8 cellular contexts compared by ENCODE assay signal in the genomic region with DNA sequence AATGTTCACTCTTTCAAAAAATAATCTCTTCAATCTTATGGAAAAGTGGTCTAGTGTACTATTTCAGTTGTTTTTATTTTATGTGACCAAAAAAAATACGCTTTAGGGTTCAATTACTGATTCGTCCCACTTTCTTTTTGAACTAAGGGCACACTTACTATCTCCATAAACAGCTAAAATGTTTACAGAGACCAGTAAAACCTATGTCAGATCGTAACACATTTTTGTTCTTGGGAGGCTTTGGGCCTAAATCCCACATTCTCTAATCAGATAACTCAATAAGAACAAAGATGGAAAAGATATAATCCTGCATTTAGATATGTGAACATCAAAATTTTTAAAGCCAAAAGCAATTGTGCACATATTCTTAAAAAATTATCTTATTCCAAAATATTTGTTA. TPM values are rescaled to one million over a fixed set of nuclear protein-coding genes. Genes with fewer than 3 reads are reported as not detected.
DNase-seq lines count a peak whose midpoint lies in the region; ATAC-seq, FAIRE-seq and TF ChIP-seq lines count a peak whose summit lies in the region.

No MANE protein-coding gene starts in this region.

- no peak for TF ChIP-seq EP300 in H1 (IDR thresholded peaks at IDR 0.05; ENCODE audit: borderline replicate concordance in 1 of 2, low read depth in 2 of 2, low read length in 2 of 2)
- TF ChIP-seq EP300 in ovary (IDR thresholded peaks at IDR 0.05): no peak

- intact Hi-C loops in ovary (cut with DNase I): loop anchor here in 1 of 4 donors (5.0 kb wide), 1 partner anchor 71 kb away; a partner anchor contains a TSS

- H3K4me1 Mint-ChIP-seq in CD8-positive, alpha-beta memory T cell: peaks cover 36 to 43% (median 39%) of the 10 kb centered on the region in 3 donors

- FAIRE-seq in H1 (lab: Jason Lieb, UNC): no peak

- H3K23ac ChIP-seq in H1 (ENCODE audit: insufficient read length): no peak overlapping the region

- H2BK12ac ChIP-seq in H1 (ENCODE audit: low read depth, low read length): no peak overlapping the region

- TF ChIP-seq CTCF in LNCaP clone FGC (IDR thresholded peaks at IDR 0.05; ENCODE audit: control insufficient read depth, extremely low read depth, insufficient read depth): no peak
- no peak for TF ChIP-seq CTCF in H1 (IDR thresholded peaks at IDR 0.05; ENCODE audit: control extremely low read depth in 1 of 3, insufficient read depth in 1 of 3, low read depth in 1 of 3, low read length in 3 of 3)
- no peak for TF ChIP-seq CTCF in ovary (IDR thresholded peaks at IDR 0.05)

- no peak overlapping the region for H3K4ac ChIP-seq in H1 (replicated peaks; ENCODE audit: insufficient read length, low read depth, low read length)

- no peak overlapping the region for H3K14ac ChIP-seq in H1 (ENCODE audit: insufficient read length)

- H2BK5ac ChIP-seq in H1 (ENCODE audit: low read depth, low read length): no peak overlapping the region

- H3K27me3 Mint-ChIP-seq in CD8-positive, alpha-beta memory T cell: no peaks in the 10 kb centered on the region

- H3K9me3 ChIP-seq in CD8-positive, alpha-beta memory T cell (ENCODE audit: low read length): no peaks in the 10 kb centered on the region
- no peaks in the 10 kb centered on the region for H3K9me3 ChIP-seq in H1 (ENCODE audit: insufficient read depth in 2 of 2, low read depth in 1 of 2, low read length in 1 of 2)
- H3K9me3 ChIP-seq in ovary: no peaks in the 10 kb centered on the region

- 63% methylated on average over 3 of the region's 3 CpGs; no CpG with 5 or more reads in 1 of the 2 experiments for WGBS in H1 (ENCODE audit: extremely low coverage in 1 of 2, insufficient coverage in 1 of 2, insufficient read length in 1 of 2, insufficient replicate concordance in 2 of 2, low coverage in 1 of 2, low lambda C conversion rate in 2 of 2, missing lambda C conversion rate in 1 of 2), 2 experiments
- WGBS in ovary, 3 donors: 5 to 6% (median 5%) methylated on average over 3 of the region's 3 CpGs

- peaks cover 2% of the 10 kb centered on the region for H3K23me2 ChIP-seq in H1 (ENCODE audit: low read depth, low read length)

- H3K27ac ChIP-seq in CD8-positive, alpha-beta memory T cell (ENCODE audit: low read depth, low read length): peak overlapping the region; percentile 89
- H3K27ac ChIP-seq in H1 (ENCODE audit: low read depth, low read length): no peak overlapping the region
- H3K27ac ChIP-seq in ovary: no peak overlapping the region

- H2BK120ac ChIP-seq in H1 (replicated peaks; ENCODE audit: low read depth, low read length): no peak overlapping the region

- H3K27me3 ChIP-seq in CD8-positive, alpha-beta memory T cell (ENCODE audit: insufficient read depth, low read length, poor library complexity, severe bottlenecking): no peaks in the 10 kb centered on the region
- H3K27me3 ChIP-seq in H1 (replicated peaks in 1 of 4; ENCODE audit: control insufficient read depth in 3 of 4, extremely low read depth in 1 of 4, insufficient read depth in 3 of 4, low read length in 3 of 4) (no peaks in the 10 kb centered on the region), ovary (no peaks in the 10 kb centered on the region)

- peaks cover 0 to 62% of the 10 kb centered on the region in 2 experiments; a peak in 2 of 4 replicates for H3K79me2 ChIP-seq in H1 (ENCODE audit: control insufficient read depth in 1 of 2, insufficient read depth in 2 of 2, low read length in 2 of 2)

- peak overlapping the region in 1 of 4 experiments; percentile 49; a peak in 1 of 7 replicates for H3K9ac ChIP-seq in H1 (replicated peaks in 1 of 4; ENCODE audit: extremely low read depth in 1 of 4, low read depth in 3 of 4, low read length in 3 of 4)

- TF ChIP-seq POLR2A in H1 (IDR thresholded peaks at IDR 0.05; ENCODE audit: control extremely low read depth in 1 of 2, low read depth in 2 of 2, low read length in 2 of 2): no peak
- no peak for TF ChIP-seq POLR2A in ovary (IDR thresholded peaks at IDR 0.05)

- H4K8ac ChIP-seq in H1 (ENCODE audit: extremely low read depth, insufficient read depth, low read length): no peak overlapping the region

- H3K36me3 Mint-ChIP-seq in CD8-positive, alpha-beta memory T cell: peaks cover 0 to 14% (median 3%) of the 10 kb centered on the region in 3 donors

- H3K4me3 ChIP-seq in CD8-positive, alpha-beta memory T cell (ENCODE audit: low read length): peak overlapping the region; percentile 92
- H3K4me3 ChIP-seq in LNCaP clone FGC (ENCODE audit: low read depth, low read length): peak overlapping the region; percentile 60
- H3K4me3 ChIP-seq in H1 (ENCODE audit: extremely low read depth in 1 of 4, insufficient read depth in 2 of 4, low read depth in 3 of 4, low read length in 4 of 4): peak overlapping the region; percentile 5 to 87 (median 71); a peak in 7 of 8 replicates
- peak overlapping the region; percentile 73 for H3K4me3 ChIP-seq in ovary

- H4K20me1 ChIP-seq in H1 (replicated peaks in 1 of 2; ENCODE audit: control insufficient read depth in 1 of 2, insufficient read depth in 2 of 2, low read length in 2 of 2): no peaks in the 10 kb centered on the region

- no peaks in the 10 kb centered on the region for H3K9me3 Mint-ChIP-seq in CD8-positive, alpha-beta memory T cell

- no peak for ATAC-seq in HG03095 (IDR thresholded peaks at IDR 0.05; ENCODE audit: unreplicated experiment)

- H2AFZ ChIP-seq in H1 (ENCODE audit: low read length): no peak overlapping the region

- no peak overlapping the region for H4K91ac ChIP-seq in H1 (replicated peaks; ENCODE audit: insufficient read length, low read length)

- H4K5ac ChIP-seq in H1 (ENCODE audit: insufficient read length, low read depth, low read length): no peak overlapping the region

- peaks cover 36% of the 10 kb centered on the region for H3K4me1 ChIP-seq in CD8-positive, alpha-beta memory T cell (ENCODE audit: insufficient read depth, low read length)
- H3K4me1 ChIP-seq in H1 (replicated peaks in 1 of 4; ENCODE audit: control insufficient read depth in 3 of 4, insufficient read depth in 4 of 4, low read length in 3 of 4) (peaks cover 0 to 6% (median 5%) of the 10 kb centered on the region in 4 experiments; a peak in 3 of 7 replicates), ovary (ENCODE audit: insufficient read depth) (peaks cover 1% of the 10 kb centered on the region)

- no peaks in the 10 kb centered on the region for H3K79me1 ChIP-seq in H1 (ENCODE audit: low read depth, low read length)

- H3K4me3 Mint-ChIP-seq in CD8-positive, alpha-beta memory T cell: peak overlapping the region in 2 of 7 donors; percentile 87 to 88

- H2AK5ac ChIP-seq in H1 (ENCODE audit: low read depth, low read length): no peak overlapping the region

- H2BK20ac ChIP-seq in H1 (ENCODE audit: low read length): no peak overlapping the region

- H3K56ac ChIP-seq in H1 (replicated peaks; ENCODE audit: insufficient read length, low read depth, low read length): no peak overlapping the region

- CTCF ChIA-PET in CD8-positive, alpha-beta memory T cell (lab: Charles Lee): interaction anchor here (1.2 to 3.4 kb wide), 8 partner anchors 8 to 69 kb away, joined by 3 to 10 read pairs (median 6); a partner anchor contains a TSS
- CTCF ChIA-PET in H1 (lab: Charles Lee; ENCODE audit: partially characterized antibody): interaction anchor here (0.7 kb wide), 1 partner anchor 732 kb away, joined by 5 read pairs; no protein-coding TSS in a partner anchor

- no peak for DNase-seq in CD8-positive, alpha-beta memory T cell
- DNase-seq in LNCaP clone FGC (ENCODE audit: low read depth) (no peak), H1 (ENCODE audit: low read depth in 1 of 2, low spot score in 2 of 2) (no peak), ovary (no peak), hepatic stellate cell (ENCODE audit: low spot score) (no peak), SIG-M5 treated with dmso at 0.1 percent for 504 hours (lab: John Stamatoyannopoulos, UW; ENCODE audit: unreplicated experiment) (no peak), NCI-H226 (no peak)

- no peak overlapping the region for H2BK15ac ChIP-seq in H1 (ENCODE audit: low read length)

- peak overlapping the region in 7 of 8 donors; percentile 15 to 89 (median 85) for H3K27ac Mint-ChIP-seq in CD8-positive, alpha-beta memory T cell

- no peak overlapping the region for H3K18ac ChIP-seq in H1 (ENCODE audit: extremely low read depth, low read length)

- no peak for TF ChIP-seq RAD21 in H1 (IDR thresholded peaks at IDR 0.05 in 1 of 2, conservative IDR thresholded peaks at IDR 0.05 in 1 of 2; ENCODE audit: low read depth in 2 of 2, low read length in 2 of 2)

- POLR2A ChIA-PET in CD8-positive, alpha-beta memory T cell (lab: Charles Lee): interaction anchor here (0.6 to 4.9 kb wide), 3 partner anchors 63 to 83 kb away, joined by 3 to 39 read pairs (median 3); a partner anchor contains a TSS
- POLR2A ChIA-PET in H1 (lab: Charles Lee; ENCODE audit: partially characterized antibody): no interaction called here

- H3K4me2 ChIP-seq in H1 (ENCODE audit: insufficient read depth in 1 of 2, low read depth in 2 of 2, low read length in 2 of 2): peak overlapping the region; percentile 86 to 96

- H3K36me3 ChIP-seq in CD8-positive, alpha-beta memory T cell (ENCODE audit: insufficient read depth, low read length): peaks cover 4% of the 10 kb centered on the region
- H3K36me3 ChIP-seq in H1 (ENCODE audit: control insufficient read depth in 2 of 4, insufficient read depth in 4 of 4, low read length in 3 of 4) (no peaks in the 10 kb centered on the region), ovary (no peaks in the 10 kb centered on the region)

TF ChIP-seq in H1, 55 proteins besides CTCF, POLR2A, EP300 and RAD21 (continues in another document):
- TF ChIP-seq GABPA (IDR thresholded peaks at IDR 0.05; ENCODE audit: borderline replicate concordance, insufficient read depth, low read length): no peak
- no peak for TF ChIP-seq CTBP2 (IDR thresholded peaks at IDR 0.05; ENCODE audit: borderline replicate concordance, insufficient read depth, insufficient read length, low read length)
- no peak for TF ChIP-seq RBBP5 (IDR thresholded peaks at IDR 0.05; ENCODE audit: borderline replicate concordance, low read depth, low read length)
- TF ChIP-seq SRF (IDR thresholded peaks at IDR 0.05; ENCODE audit: low read depth, low read length): no peak
- no peak for TF ChIP-seq HDAC2 (IDR thresholded peaks at IDR 0.05; ENCODE audit: borderline replicate concordance in 1 of 2, low read depth in 2 of 2, low read length in 2 of 2)

RNA-seq across cellular contexts. Expression of a gene that starts 29.8 kb away (rescaled TPM):
- total RNA-seq in CD8-positive, alpha-beta memory T cell: 10 to 100 TPM; 40.9 to 41.3 TPM
- polyA plus RNA-seq in CD8-positive, alpha-beta memory T cell: 45.3 TPM
- total RNA-seq in H1 (2021; fragmentation: NEBNext Ultra II Directional; extraction: Animal tissue kit (Norgen Biotek cat#: 25700)): 21.7 and 23.7 TPM in 2 replicates
- polyA plus RNA-seq in H1 (2011; rRNA removed) (24.5 and 42.3 TPM in 2 replicates), ovary (10 to 100 TPM; 31.8 to 40.7 TPM)
- polyA plus RNA-seq in H1 (2011; cell fraction: cytosol; rRNA removed): 26.6 TPM
- polyA plus RNA-seq in H1 (2011; cell fraction: nucleus; rRNA removed): 44.8 TPM
- polyA plus RNA-seq in H1 (2012, experiment 1 of 2): 15.1 to 18.7 TPM (median 17.7 TPM) in 4 replicates
- 3.3 TPM for polyA plus RNA-seq in H1 (2012, experiment 2 of 2)
- 14.8 TPM for polyA plus RNA-seq in H1 (2013, experiment 1 of 2)
- polyA plus RNA-seq in H1 (2013, experiment 2 of 2): 14.8 TPM
- polyA minus RNA-seq in H1 (2011; rRNA and poly(A)+ RNA removed): 73.2 and 104 TPM in 2 replicates
- polyA minus RNA-seq in H1 (2011; cell fraction: cytosol; rRNA and poly(A)+ RNA removed): 31.2 TPM
- polyA minus RNA-seq in H1 (2011; cell fraction: nucleus; rRNA and poly(A)+ RNA removed): 88.6 TPM
- total RNA-seq in ovary: 10 to 100 TPM; 35.6 to 52.9 (median 42.9) TPM
